18 cellular contexts compared by ENCODE assay signal in the genomic region with DNA sequence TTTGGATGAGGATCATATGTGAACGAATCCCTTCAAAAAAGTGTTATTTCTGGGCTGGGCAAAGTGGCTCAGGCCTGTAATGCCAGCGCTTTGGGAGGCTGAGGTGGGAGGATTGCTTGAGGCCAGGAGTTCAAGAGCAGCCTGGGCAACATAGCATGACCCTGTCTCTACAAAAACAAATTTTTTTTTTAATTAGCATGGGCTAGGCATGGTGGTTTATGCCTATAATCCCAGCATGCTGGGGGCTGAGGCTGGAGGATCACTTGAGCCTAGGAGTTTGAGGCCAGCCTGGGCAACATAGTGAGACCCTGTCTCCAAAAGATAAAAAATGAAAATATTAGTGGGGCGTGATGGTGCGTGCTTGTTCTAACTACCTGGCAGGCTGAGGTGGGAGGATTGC.
"Had no signal": no experiment of that assay in that cellular context is flagged by ENCODE, and none has a peak within 500 bp of the region (broad histone marks: within the 10 kb centered on the region; RNA-seq: fewer than 3 reads in every experiment).

No MANE protein-coding gene starts in this region.

- H3K27ac Mint-ChIP-seq: activated CD4-positive, alpha-beta T cell treated with anti-CD3 and anti-CD28 coated beads for 36 hours; activated naive CD4-positive, alpha-beta T cell treated with anti-CD3 and anti-CD28 coated beads for 36 hours had no signal

- H3K9me3 ChIP-seq: left lung, mucosa of descending colon, spleen, thoracic aorta, upper lobe of right lung had no signal

- H3K4me3 Mint-ChIP-seq: activated CD4-positive, alpha-beta T cell treated with anti-CD3 and anti-CD28 coated beads for 36 hours; activated naive CD4-positive, alpha-beta T cell treated with anti-CD3 and anti-CD28 coated beads for 36 hours had no signal

- H3K27ac ChIP-seq: cardiac muscle cell, foreskin keratinocyte, left lung, spleen, thoracic aorta, upper lobe of right lung had no signal

- H3K9me3 Mint-ChIP-seq: activated naive CD4-positive, alpha-beta T cell treated with anti-CD3 and anti-CD28 coated beads for 36 hours; immature natural killer cell had no signal

- H3K27me3 ChIP-seq: cardiac muscle cell, foreskin keratinocyte, left lung, spleen, upper lobe of right lung had no signal

- ATAC-seq: activated CD4-positive, alpha-beta T cell treated with anti-CD3 and anti-CD28 coated beads for 36 hours; foreskin keratinocyte; left lung; mucosa of descending colon; upper lobe of right lung had no signal

- H3K4me3 ChIP-seq: cardiac muscle cell, left lung, mucosa of descending colon, spleen, thoracic aorta, upper lobe of right lung had no signal

- H3K36me3 ChIP-seq: cardiac muscle cell, thoracic aorta had no signal

- H3K27me3 Mint-ChIP-seq: activated CD4-positive, alpha-beta T cell treated with anti-CD3 and anti-CD28 coated beads for 36 hours had no signal

- DNase-seq: activated CD4-positive, alpha-beta T cell treated with anti-CD3 and anti-CD28 coated beads for 36 hours; activated CD4-positive, alpha-beta T cell treated with anti-CD3 and anti-CD28 coated beads, Interleukin-2, amount 50 U/mL, for 4 hours; activated naive CD4-positive, alpha-beta T cell treated with anti-CD3 and anti-CD28 coated beads for 36 hours; amygdala; foreskin keratinocyte; immature natural killer cell; left lung; mucosa of descending colon; occipital lobe; posterior cingulate gyrus; spleen; stimulated activated CD4-positive, alpha-beta T cell treated with anti-CD3 and anti-CD28 coated beads, Interleukin-4, amount 100 ng/mL, for 1 hour; stimulated activated naive CD4-positive, alpha-beta T cell treated with Interleukin-2 at 50 U/mL for 16 hours; T-helper 1 cell; T-helper 9 cell; upper lobe of right lung had no signal

- H3K36me3 Mint-ChIP-seq: immature natural killer cell had no signal
